Comparison of ENCODE assay signal across 20 cellular contexts in the genomic region with DNA sequence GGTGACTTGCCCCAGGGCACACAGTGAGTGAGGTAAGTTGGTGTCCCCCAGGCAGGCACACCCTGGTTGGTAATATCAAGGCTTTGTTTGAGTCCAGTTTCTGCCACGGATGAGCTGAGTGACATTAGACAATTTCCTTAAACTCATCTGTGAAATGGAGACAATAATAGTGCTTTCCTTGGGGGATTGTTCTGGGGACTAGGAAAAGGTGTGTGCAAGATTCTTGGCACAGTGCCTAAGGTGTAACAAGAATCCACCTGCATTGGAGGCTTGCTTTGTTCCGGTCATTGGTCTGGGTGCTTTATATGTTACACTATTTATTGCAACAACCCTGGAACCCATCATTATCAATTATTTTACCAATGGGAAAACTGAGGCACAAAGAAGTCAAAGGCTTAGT.
"Had no signal": no experiment of that assay in that cellular context is flagged by ENCODE, and none has a peak within 500 bp of the region (broad histone marks: within the 10 kb centered on the region; RNA-seq: fewer than 3 reads in every experiment).

No MANE protein-coding gene starts in this region.

- H3K4me3 ChIP-seq: SJSA1, SK-N-MC had no signal

- DNase-seq: IMR-90, KBM-7, MV-4-11, NCI-H1048, NCI-H1105, NCI-H1417 treated with DMSO at 0.1 percent for 48 hours, NCI-H146, NCI-H1694 treated with DMSO at 0.1 percent for 48 hours, NCI-H1930, NCI-H2081, NCI-H2227 treated with DMSO at 0.1 percent for 48 hours, NCI-H524, NCI-H526 treated with DMSO at 0.1 percent for 48 hours, NCI-H774, Right ventricle myocardium superior, RPMI8226, SIG-M5 had no signal

- ATAC-seq: HepG2 had no signal
